In genomic region chr10:97234403-97234802, GRCh38 we compare ENCODE assay signal across 8 cellular contexts. TPM values are rescaled to one million over a fixed set of nuclear protein-coding genes. Genes with fewer than 3 reads are reported as not detected.
DNase-seq lines count a peak whose midpoint lies in the region; ATAC-seq, FAIRE-seq and TF ChIP-seq lines count a peak whose summit lies in the region.

No MANE protein-coding gene starts in this region.

- TF ChIP-seq CTCF in BJ (IDR thresholded peaks at IDR 0.05; ENCODE audit: insufficient read depth, low read depth, low read length) (peak; percentile 60), HCT116 (IDR thresholded peaks at IDR 0.05 in 2 of 3, conservative IDR thresholded peaks at IDR 0.05 in 1 of 3; ENCODE audit: borderline replicate concordance in 1 of 3, insufficient read depth in 1 of 3, low read depth in 2 of 3, low read length in 2 of 3) (peak; percentile 54 to 75 (median 64); a peak in 5 of 6 replicates), OCI-LY7 (conservative IDR thresholded peaks at IDR 0.05; ENCODE audit: low read length) (peak; percentile 90), epithelial cell of esophagus (IDR thresholded peaks at IDR 0.05; ENCODE audit: insufficient read depth, low read depth, low read length, missing control alignments) (peak; percentile 56), pancreas (IDR thresholded peaks at IDR 0.05) (peak; percentile 27 to 49 (median 31))

- RAD21 ChIA-PET in HCT116 (lab: Charles Lee; ENCODE audit: low non-redundant PET in 1 of 2, low total read pairs in 2 of 2, uncharacterized antibody in 2 of 2, unreplicated experiment in 2 of 2), result no interaction called here

- TF ChIP-seq POLR2A in HCT116 (IDR thresholded peaks at IDR 0.05; ENCODE audit: borderline replicate concordance, extremely low read depth, insufficient read depth, insufficient read length) (no peak), GM12891 (IDR thresholded peaks at IDR 0.05; ENCODE audit: low read depth, low read length) (no peak)

- no peak overlapping the region for H3K9ac ChIP-seq in HCT116 (ENCODE audit: low read length)

- no peaks in the 10 kb centered on the region for H3K4me1 ChIP-seq in HCT116 (ENCODE audit: control insufficient read depth in 1 of 2, insufficient read depth in 2 of 2, low read length in 2 of 2)
- no peaks in the 10 kb centered on the region for H3K4me1 ChIP-seq in OCI-LY7 (ENCODE audit: insufficient read depth, low read length, poor library complexity, severe bottlenecking)
- H3K4me1 ChIP-seq in pancreas, result peaks cover 0 to 6% (median 6%) of the 10 kb centered on the region in 3 donors

- CTCF ChIA-PET in BJ (lab: Yijun Ruan, JAX) (interaction anchor here (1.0 to 5.5 kb wide), 15 partner anchors 10 to 592 kb away, joined by 3 to 45 read pairs (median 4); no protein-coding TSS in a partner anchor), HCT116 (lab: Charles Lee) (interaction anchor here (0.8 kb wide), 1 partner anchor 161 kb away, joined by 3 read pairs; no protein-coding TSS in a partner anchor), OCI-LY7 (lab: Charles Lee; ENCODE audit: unreplicated experiment) (interaction anchor here (1.1 to 1.2 kb wide), 2 partner anchors 27 to 197 kb away, joined by 3 read pairs; no protein-coding TSS in a partner anchor)

- no peaks in the 10 kb centered on the region for H4K20me1 ChIP-seq in HCT116 (ENCODE audit: insufficient read depth)
- H4K20me1 ChIP-seq in OCI-LY7 (ENCODE audit: insufficient read depth, low read length), result no peaks in the 10 kb centered on the region

- intact Hi-C loops in HCT116 (cut with micrococcal nuclease) (loop anchor here (1.0 kb wide), 2 partner anchors 161 to 197 kb away; no protein-coding TSS in a partner anchor), OCI-LY7 (cut with micrococcal nuclease; ENCODE audit: unreplicated experiment) (loop anchor here (2.0 kb wide), 1 partner anchor 162 kb away; no protein-coding TSS in a partner anchor), pancreas (cut with DNase I) (loop anchor here in 1 of 3 donors (10.0 kb wide), 1 partner anchor 160 kb away; no protein-coding TSS in a partner anchor)

- POLR2A ChIA-PET in BJ (lab: Charles Lee), result no interaction called here
- POLR2A ChIA-PET in HCT116 (lab: Charles Lee), result no interaction called here
- POLR2A ChIA-PET in OCI-LY7 (lab: Charles Lee), result interaction anchor here (0.7 to 1.5 kb wide), 2 partner anchors 18 to 24 kb away, joined by 3 read pairs; no protein-coding TSS in a partner anchor

- H3K27me3 ChIP-seq in BJ (ENCODE audit: control insufficient read depth, insufficient read depth, low read length) (no peaks in the 10 kb centered on the region), HCT116 (ENCODE audit: insufficient read depth, low read length) (no peaks in the 10 kb centered on the region), pancreas (no peaks in the 10 kb centered on the region)

- H3K9me3 ChIP-seq in HCT116 (ENCODE audit: control insufficient read depth in 1 of 2, insufficient read depth in 1 of 2, low read depth in 1 of 2, low read length in 2 of 2) (no peaks in the 10 kb centered on the region), OCI-LY7 (ENCODE audit: low read length) (no peaks in the 10 kb centered on the region), pancreas (no peaks in the 10 kb centered on the region)

- H3K27ac ChIP-seq in HCT116 (ENCODE audit: low read depth, low read length), result no peak overlapping the region
- H3K27ac ChIP-seq in OCI-LY7 (ENCODE audit: low read depth, low read length, poor library complexity, severe bottlenecking), result no peak overlapping the region
- H3K27ac ChIP-seq in pancreas, result no peak overlapping the region

- H3K79me2 ChIP-seq in HCT116 (ENCODE audit: insufficient read depth, low read length), result no peaks in the 10 kb centered on the region
- H3K79me2 ChIP-seq in OCI-LY7 (ENCODE audit: insufficient read depth, low read depth, low read length), result no peaks in the 10 kb centered on the region

- H3K4me2 ChIP-seq in HCT116 (ENCODE audit: low read length), result no peak overlapping the region
- no peak overlapping the region for H3K4me2 ChIP-seq in OCI-LY7 (ENCODE audit: low read length)

- TF ChIP-seq RAD21 in HCT116 (IDR thresholded peaks at IDR 0.05; ENCODE audit: low read depth), result peak; percentile 69

- ATAC-seq in HCT116, result peak; percentile 44; the same call in 1 of the 2 replicates
- peak in 3 of 4 donors; percentile 67 to 77 (median 70) for ATAC-seq in pancreas
- ATAC-seq in GM18858 (IDR thresholded peaks at IDR 0.05; ENCODE audit: unreplicated experiment), result no peak

- no peak overlapping the region for H3K4me3 ChIP-seq in BJ (ENCODE audit: low read depth, low read length)
- H3K4me3 ChIP-seq in HCT116 (replicated peaks in 1 of 2; ENCODE audit: low read depth in 1 of 2, low read length in 2 of 2), result no peak overlapping the region
- no peak overlapping the region for H3K4me3 ChIP-seq in OCI-LY7 (ENCODE audit: low read depth, low read length, poor library complexity, severe bottlenecking)
- H3K4me3 ChIP-seq in epithelial cell of esophagus (ENCODE audit: low read length), result no peak overlapping the region
- H3K4me3 ChIP-seq in pancreas, result no peak overlapping the region

- 16 to 21% methylated on average over 1 of the region's 1 CpG for WGBS in pancreas, 2 donors

- H2AFZ ChIP-seq in HCT116 (ENCODE audit: low read depth, low read length, poor library complexity, severe bottlenecking) (no peak overlapping the region), OCI-LY7 (ENCODE audit: low read length) (no peak overlapping the region)

- BruUV-seq in HCT116 (replicated peaks; lab: Mats Ljungman, UMichigan) (no TSS peak), OCI-LY7 (replicated peaks; lab: Mats Ljungman, UMichigan) (no TSS peak)

- no peaks in the 10 kb centered on the region for H3K36me3 ChIP-seq in BJ (ENCODE audit: control insufficient read depth, insufficient read depth, low read length)
- H3K36me3 ChIP-seq in HCT116 (ENCODE audit: control insufficient read depth in 1 of 2, insufficient read depth in 2 of 2, low read length in 2 of 2), result peaks cover 0 to 1% of the 10 kb centered on the region in 2 experiments; a peak in 1 of 4 replicates
- peaks cover 67% of the 10 kb centered on the region for H3K36me3 ChIP-seq in OCI-LY7 (ENCODE audit: insufficient read depth, low read length)
- H3K36me3 ChIP-seq in pancreas, result no peaks in the 10 kb centered on the region

- FAIRE-seq in pancreas (lab: Jason Lieb, UNC), result peak; percentile 68
- FAIRE-seq in GM12891 (lab: Jason Lieb, UNC), result no peak

- H3K9me2 ChIP-seq in HCT116 (ENCODE audit: insufficient read depth) (no peaks in the 10 kb centered on the region), OCI-LY7 (ENCODE audit: insufficient read depth, low read length) (no peaks in the 10 kb centered on the region)

- DNase-seq in BJ (ENCODE audit: low read depth), result no peak
- DNase-seq in HCT116 (ENCODE audit: low read depth, low spot score), result peak; percentile 12
- peak; percentile 53 for DNase-seq in OCI-LY7 (ENCODE audit: low spot score)
- DNase-seq in epithelial cell of esophagus (ENCODE audit: low read depth), result peak; percentile 60
- DNase-seq in pancreas, result no peak
- no peak for DNase-seq in activated CD8-positive, alpha-beta memory T cell treated with anti-CD3 and anti-CD28 coated beads, Interleukin-2, amount 50 U/mL, for 48 hours
- DNase-seq in GM12891 (ENCODE audit: insufficient read length, low spot score), result no peak

TF ChIP-seq in HCT116, 20 proteins besides CTCF, POLR2A, EP300 and RAD21 (continues in another document):
- TF ChIP-seq EZH2 (IDR thresholded peaks at IDR 0.05) (no peak), SP1 (IDR thresholded peaks at IDR 0.05; ENCODE audit: low read depth) (no peak), POLR2AphosphoS5 (IDR thresholded peaks at IDR 0.05; ENCODE audit: low read depth, low read length) (no peak), JUND (IDR thresholded peaks at IDR 0.05) (no peak)

TF ChIP-seq in GM12891, 5 proteins besides CTCF, POLR2A, EP300 and RAD21:
- TF ChIP-seq POLR2AphosphoS5 (IDR thresholded peaks at IDR 0.05; ENCODE audit: low read depth, low read length) (no peak), TAF1 (IDR thresholded peaks at IDR 0.05; ENCODE audit: low read depth, low read length) (no peak), SPI1 (IDR thresholded peaks at IDR 0.05; ENCODE audit: low read depth, low read length) (no peak), POU2F2 (IDR thresholded peaks at IDR 0.05; ENCODE audit: low read depth, low read length) (no peak), PAX5 (IDR thresholded peaks at IDR 0.05; ENCODE audit: insufficient read depth, low read length, severe bottlenecking) (no peak)
TF ChIP-seq in GM12891: peak in this region for 0.

RNA-seq across cellular contexts. Expression of gene SLIT1, which starts 48.6 kb away (rescaled TPM):
- polyA plus RNA-seq in BJ (2011; rRNA removed) (0.01 and 0.02 TPM in 2 replicates), pancreas (1 to 10 TPM in 1 of 2 donors, under 1 TPM in 1; 0.57 to 2.8 TPM)
- 0.05 TPM in 2 replicates for polyA minus RNA-seq in BJ (2011; rRNA and poly(A)+ RNA removed)
- total RNA-seq in HCT116 (2021; ENCODE audit: unreplicated experiment) (0.42 TPM), OCI-LY7 (2022) (0.77 and 1.0 TPM in 2 replicates), pancreas (1 to 10 TPM in 3 of 6 donors, under 1 TPM in 3; 0.23 to 1.3 (median 0.84) TPM)
- 0.16 and 0.20 TPM in 2 replicates for polyA plus RNA-seq in HCT116 (2012)
- 0.10 and 0.13 TPM in 2 replicates for total RNA-seq in OCI-LY7 (2014; rRNA removed; shearing (Covaris generic))
- 0.06 TPM for polyA plus RNA-seq in GM12891 (2012; ENCODE audit: low read depth, missing spikeins)

RNA-seq across cellular contexts. Expression of gene ARHGAP19, which starts 58.0 kb away (rescaled TPM):
- polyA plus RNA-seq in BJ (2011; rRNA removed) (2.4 and 4.9 TPM in 2 replicates), pancreas (1 to 10 TPM; 1.1 to 2.3 TPM)
- polyA minus RNA-seq in BJ (2011; rRNA and poly(A)+ RNA removed), result 3.4 and 3.6 TPM in 2 replicates
- total RNA-seq in HCT116 (2021; ENCODE audit: unreplicated experiment) (36.8 TPM), OCI-LY7 (2022) (60.5 and 73.1 TPM in 2 replicates), pancreas (1 to 10 TPM; 1.3 to 4.8 (median 2.8) TPM)
- polyA plus RNA-seq in HCT116 (2012), result 16.6 and 19.3 TPM in 2 replicates
- 33.3 and 34.1 TPM in 2 replicates for total RNA-seq in OCI-LY7 (2014; rRNA removed; shearing (Covaris generic))
- 15.2 TPM for polyA plus RNA-seq in GM12891 (2012; ENCODE audit: low read depth, missing spikeins)

Comparison
In these comparisons a context has a peak if more than half of its experiments do, and no peak if none do; other contexts are left out.
1. DNase-seq: peak in HCT116 (single experiment), OCI-LY7 (single experiment) and epithelial cell of esophagus (single experiment); none in BJ (single experiment), pancreas (0 of 6), activated CD8-positive, alpha-beta memory T cell treated with anti-CD3 and anti-CD28 coated beads, Interleukin-2, amount 50 U/mL, for 48 hours (single experiment) and GM12891 (single experiment).
2. CTCF ChIP-seq: peak in every context shown above with its lines; median percentile 90 in OCI-LY7; 64 in HCT116; 60 in BJ; 56 in epithelial cell of esophagus; 31 in pancreas.